ENCODE assay signal across 4 cellular contexts in genomic region chr1:74057719-74058118, GRCh38.
TF ChIP-seq lines count a peak whose summit lies in the region.

No MANE protein-coding gene starts in this region.

TF ChIP-seq in HepG2, 621 proteins besides CTCF, POLR2A, EP300 and RAD21:
- TF ChIP-seq MAFK (conservative IDR thresholded peaks at IDR 0.05 in 1 of 2, IDR thresholded peaks at IDR 0.05 in 1 of 2; ENCODE audit: low read length in 2 of 2) (peak; percentile 65 to 79), NR2F6 (IDR thresholded peaks at IDR 0.05) (no peak), NR2F6 (CRISPR knock-in tag; IDR thresholded peaks at IDR 0.05) (no peak), ZBTB42 (CRISPR knock-in tag; IDR thresholded peaks at IDR 0.05) (no peak), ZNF18 (CRISPR knock-in tag; IDR thresholded peaks at IDR 0.05; ENCODE audit: insufficient replicate concordance) (no peak), KDM2A (CRISPR knock-in tag; IDR thresholded peaks at IDR 0.05; ENCODE audit: borderline replicate concordance, low read depth) (no peak), ISX (CRISPR knock-in tag; conservative IDR thresholded peaks at IDR 0.05) (no peak), MAFF (IDR thresholded peaks at IDR 0.05; ENCODE audit: low read depth, low read length) (peak; percentile 72)

TF ChIP-seq in IMR-90, 13 proteins besides CTCF, POLR2A, EP300 and RAD21:
- no peak for TF ChIP-seq USF2 (IDR thresholded peaks at IDR 0.05; ENCODE audit: low read depth, low read length)
- TF ChIP-seq MAFK (IDR thresholded peaks at IDR 0.05; ENCODE audit: low read depth, low read length) = peak; percentile 65

TF ChIP-seq in K562, 482 proteins besides CTCF, POLR2A, EP300 and RAD21:
- peak; percentile 44 for TF ChIP-seq MAFG (tag; conservative IDR thresholded peaks at IDR 0.05)
- peak; percentile 73 for TF ChIP-seq ZNF316 (IDR thresholded peaks at IDR 0.05)
- TF ChIP-seq FOXK2 (conservative IDR thresholded peaks at IDR 0.05 in 1 of 2, IDR thresholded peaks at IDR 0.05 in 1 of 2; ENCODE audit: low read depth in 2 of 2) = no peak
- TF ChIP-seq C11orf30 (IDR thresholded peaks at IDR 0.05; ENCODE audit: low read depth) = peak; percentile 47; the same call in 1 of the 2 replicates
- no peak for TF ChIP-seq ID3 (CRISPR knock-in tag; IDR thresholded peaks at IDR 0.05)
- TF ChIP-seq ID3 (tag; IDR thresholded peaks at IDR 0.05) = no peak

TF ChIP-seq in SK-N-SH, 30 proteins besides CTCF, POLR2A, EP300 and RAD21:
- TF ChIP-seq GATA2 (CRISPR knock-in tag; IDR thresholded peaks at IDR 0.05) (no peak), MAX (IDR thresholded peaks at IDR 0.05; ENCODE audit: low read depth) (no peak), MEF2A (IDR thresholded peaks at IDR 0.05; ENCODE audit: borderline replicate concordance, low read depth) (no peak), EZH2phosphoT487 (IDR thresholded peaks at IDR 0.05; ENCODE audit: borderline replicate concordance, low read depth) (no peak), FOXJ3 (CRISPR knock-in tag; IDR thresholded peaks at IDR 0.05) (no peak), POLR2AphosphoS5 (IDR thresholded peaks at IDR 0.05; ENCODE audit: low read depth, low read length) (no peak)
